ENCODE assay signal across 9 cellular contexts in the genomic region with DNA sequence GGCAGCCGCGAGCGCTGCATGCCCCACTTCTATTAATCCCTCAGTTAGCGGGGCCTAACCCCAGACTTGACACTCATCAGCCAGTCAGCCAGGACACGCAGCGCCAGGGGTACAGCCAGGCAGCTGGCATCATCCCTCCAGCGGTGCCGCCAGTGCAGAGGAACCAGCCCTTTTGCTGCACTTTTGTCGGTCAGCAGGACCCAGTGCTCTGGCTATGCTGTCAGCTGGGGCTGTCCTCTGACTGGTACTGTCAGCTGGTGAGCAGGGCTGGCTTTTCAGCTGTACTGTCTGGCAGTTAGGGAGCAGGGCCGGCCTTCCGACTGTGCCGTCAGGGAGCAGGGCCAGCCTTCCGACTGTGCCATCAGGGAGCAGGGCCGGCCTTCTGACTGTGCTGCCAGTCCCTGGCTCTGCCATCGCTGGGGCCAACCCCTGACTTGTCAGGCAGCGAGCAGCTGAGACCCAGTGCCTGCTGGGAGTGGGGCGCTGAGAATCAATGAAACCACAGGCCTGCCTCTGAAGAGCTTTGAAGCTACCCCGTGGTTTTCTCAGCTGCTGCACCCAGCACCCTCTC.
A peak's percentile ranks its signal among the peaks of the same experiment; 100 is the strongest.
DNase-seq lines count a peak whose midpoint lies in the region; ATAC-seq, FAIRE-seq and TF ChIP-seq lines count a peak whose summit lies in the region.
"Had no signal": no experiment of that assay in that cellular context is flagged by ENCODE, and none has a peak within 500 bp of the region (broad histone marks: within the 10 kb centered on the region; RNA-seq: fewer than 3 reads in every experiment).

No MANE protein-coding gene starts in this region.

- H4K8ac ChIP-seq in mesenchymal stem cell (ENCODE audit: low read length) = peak overlapping the region; percentile 33

- H2BK12ac ChIP-seq in mesenchymal stem cell (ENCODE audit: low read length in 2 of 2) = no peak overlapping the region

- H2BK15ac ChIP-seq in mesenchymal stem cell (ENCODE audit: low read depth, poor library complexity, severe bottlenecking) = no peak overlapping the region

- H2BK120ac ChIP-seq in mesenchymal stem cell (ENCODE audit: low read depth, low read length) = no peak overlapping the region

- H3K9me3 ChIP-seq in mesenchymal stem cell (ENCODE audit: control insufficient read depth, low read length) (no peaks in the 10 kb centered on the region), kidney (ENCODE audit: control insufficient read depth in 1 of 2, low read length in 2 of 2) (no peaks in the 10 kb centered on the region)

- H3K18ac ChIP-seq in mesenchymal stem cell (ENCODE audit: low read depth in 1 of 2, low read length in 2 of 2) = peak overlapping the region in 1 of 2 experiments; percentile 43

- H3K4ac ChIP-seq in mesenchymal stem cell (ENCODE audit: low read depth in 1 of 2, low read length in 2 of 2) = peak overlapping the region in 1 of 2 experiments; percentile 36

- no peak for FAIRE-seq in kidney (lab: Jason Lieb, UNC)
- FAIRE-seq: astrocyte had no signal

- H3K27me3 ChIP-seq in mesenchymal stem cell (ENCODE audit: control insufficient read depth in 1 of 2, insufficient read depth in 1 of 2, low read length in 2 of 2) = peaks cover 14% of the 10 kb centered on the region in 2 experiments

- no peak overlapping the region for H3K9ac ChIP-seq in mesenchymal stem cell (ENCODE audit: low read length)
- H3K9ac ChIP-seq in kidney (ENCODE audit: low read length in 2 of 2) = no peak overlapping the region

- H4K91ac ChIP-seq in mesenchymal stem cell (ENCODE audit: low read length) = peak overlapping the region; percentile 29

- intact Hi-C loops in kidney (cut with DNase I) = no loop called here

- no peaks in the 10 kb centered on the region for H3K79me1 ChIP-seq in mesenchymal stem cell (replicated peaks; ENCODE audit: low read length, poor library complexity, severe bottlenecking)

- H3K36me3 ChIP-seq in mesenchymal stem cell (ENCODE audit: control insufficient read depth in 1 of 2, insufficient read depth in 2 of 2, low read depth in 1 of 2, low read length in 2 of 2) (peaks cover 0 to 6% of the 10 kb centered on the region in 2 experiments), kidney (ENCODE audit: control insufficient read depth in 1 of 2, insufficient read depth in 2 of 2, low read length in 2 of 2) (no peaks in the 10 kb centered on the region)

- peak; percentile 67 to 96 (median 82) for DNase-seq in T-helper 1 cell
- DNase-seq in activated effector memory CD4-positive, alpha-beta T cell treated with Interleukin-2 at 50 U/mL for 16 hours = peak; percentile 85
- no peak for DNase-seq in mesenchymal stem cell
- peak; percentile 73 to 94 (median 86) for DNase-seq in stimulated activated naive CD4-positive, alpha-beta T cell (lab: John Stamatoyannopoulos, UW)
- DNase-seq in KG1 (lab: John Stamatoyannopoulos, UW) = no peak
- no peak for DNase-seq in kidney

- no peak for TF ChIP-seq CTCF in kidney (IDR thresholded peaks at IDR 0.05; ENCODE audit: borderline replicate concordance, extremely low read depth, insufficient read depth)

- no peak overlapping the region for H3K23ac ChIP-seq in mesenchymal stem cell (ENCODE audit: low read length in 2 of 2)

- no peak overlapping the region for H2AFZ ChIP-seq in mesenchymal stem cell (ENCODE audit: low read depth, low read length)

- H2BK5ac ChIP-seq in mesenchymal stem cell (ENCODE audit: low read depth, low read length, poor library complexity, severe bottlenecking) = no peak overlapping the region

- H3K4me3 ChIP-seq in mesenchymal stem cell (ENCODE audit: insufficient read depth in 1 of 2, low read depth in 1 of 2, low read length in 2 of 2) = no peak overlapping the region
- no peak overlapping the region for H3K4me3 ChIP-seq in kidney (ENCODE audit: low read length in 2 of 2)

- no peaks in the 10 kb centered on the region for H3K4me1 ChIP-seq in mesenchymal stem cell (ENCODE audit: control insufficient read depth, insufficient read depth, low read depth, low read length)
- peaks cover 11 to 14% of the 10 kb centered on the region in 2 donors for H3K4me1 ChIP-seq in kidney (ENCODE audit: control insufficient read depth in 1 of 2, insufficient read depth in 1 of 2, low read depth in 1 of 2, low read length in 2 of 2)

- H3K14ac ChIP-seq in mesenchymal stem cell (ENCODE audit: low read length in 2 of 2) = peak overlapping the region in 1 of 2 experiments; percentile 63

- H3K27ac ChIP-seq in mesenchymal stem cell (ENCODE audit: low read length, poor library complexity, severe bottlenecking) (no peak overlapping the region), kidney (ENCODE audit: low read depth in 2 of 2, low read length in 2 of 2) (no peak overlapping the region)

- H2AK5ac ChIP-seq in mesenchymal stem cell (ENCODE audit: low read length, severe bottlenecking) = no peak overlapping the region

- H3K4me2 ChIP-seq in mesenchymal stem cell (ENCODE audit: low read length, poor library complexity, severe bottlenecking) = no peak overlapping the region

- 92% methylated on average over 16 of the region's 18 CpGs for WGBS in mesenchymal stem cell

- ATAC-seq in GM21717 (IDR thresholded peaks at IDR 0.05; ENCODE audit: unreplicated experiment) (no peak), GM21528 (IDR thresholded peaks at IDR 0.05; ENCODE audit: low FRiP score, unreplicated experiment) (no peak)

Comparison
In these comparisons a context has a peak if more than half of its experiments do, and no peak if none do; other contexts are left out.
1. DNase-seq: peak in T-helper 1 cell (5 of 5), activated effector memory CD4-positive, alpha-beta T cell treated with Interleukin-2 at 50 U/mL for 16 hours (single experiment) and stimulated activated naive CD4-positive, alpha-beta T cell (6 of 6); none in mesenchymal stem cell (single experiment), KG1 (single experiment) and kidney (single experiment).